ENCODE assay signal across 7 cellular contexts in genomic region chr4:57109530-57109846, GRCh38. TPM values are rescaled to one million over a fixed set of nuclear protein-coding genes. Genes with fewer than 3 reads are reported as not detected.
DNase-seq lines count a peak whose midpoint lies in the region; FAIRE-seq and TF ChIP-seq lines count a peak whose summit lies in the region.

No MANE protein-coding gene starts in this region.

- peak overlapping the region; percentile 95 for H3K4me3 Mint-ChIP-seq in astrocyte (ENCODE audit: unreplicated experiment)

- no peaks in the 10 kb centered on the region for H3K27me3 Mint-ChIP-seq in astrocyte (ENCODE audit: low read depth, unreplicated experiment)

- peaks cover 25% of the 10 kb centered on the region for H3K36me3 Mint-ChIP-seq in astrocyte (ENCODE audit: low read depth, unreplicated experiment)

- H3K4me1 Mint-ChIP-seq in astrocyte (ENCODE audit: low read depth, unreplicated experiment): peaks cover 53% of the 10 kb centered on the region

- intact Hi-C loops in kidney (cut with DNase I): no loop called here

- H3K27ac ChIP-seq in KMS-11 (no peak overlapping the region), astrocyte (ENCODE audit: low read depth, low read length) (peak overlapping the region; percentile 84), kidney (ENCODE audit: low read depth in 2 of 2, low read length in 2 of 2) (peak overlapping the region; percentile 90 to 98), stomach smooth muscle (ENCODE audit: low read length) (peak overlapping the region; percentile 98)

- peaks cover 1% of the 10 kb centered on the region for H3K9me3 Mint-ChIP-seq in astrocyte (ENCODE audit: unreplicated experiment)

- H3K4me3 ChIP-seq in KMS-11 (IDR thresholded peaks at IDR 0.05; ENCODE audit: insufficient read depth, low read depth, low read length): no peak overlapping the region
- H3K4me3 ChIP-seq in astrocyte (ENCODE audit: insufficient read depth, low read depth, low read length): peak overlapping the region; percentile 83
- H3K4me3 ChIP-seq in kidney (ENCODE audit: low read length in 2 of 2): peak overlapping the region; percentile 76 to 90
- H3K4me3 ChIP-seq in stomach smooth muscle (ENCODE audit: low read length in 2 of 2): peak overlapping the region; percentile 80 to 92

- FAIRE-seq in astrocyte (lab: Jason Lieb, UNC) (no peak), kidney (lab: Jason Lieb, UNC) (no peak)

- H3K4me1 ChIP-seq in KMS-11 (ENCODE audit: low read depth, poor library complexity, severe bottlenecking) (peaks cover 3% of the 10 kb centered on the region), astrocyte (ENCODE audit: insufficient read depth, low read length) (peaks cover 25% of the 10 kb centered on the region), kidney (ENCODE audit: control insufficient read depth in 1 of 2, insufficient read depth in 1 of 2, low read depth in 1 of 2, low read length in 2 of 2) (peaks cover 18 to 23% of the 10 kb centered on the region in 2 donors), stomach smooth muscle (ENCODE audit: control insufficient read depth, insufficient read depth, low read length) (peaks cover 14% of the 10 kb centered on the region)

- H3K79me2 ChIP-seq in KMS-11 (ENCODE audit: insufficient read depth, low read depth) (no peaks in the 10 kb centered on the region), astrocyte (ENCODE audit: insufficient read depth, low read length) (peaks cover 57% of the 10 kb centered on the region)

- TF ChIP-seq CTCF in KMS-11 (conservative IDR thresholded peaks at IDR 0.05; ENCODE audit: low read depth, low read length) (no peak), astrocyte (IDR thresholded peaks at IDR 0.05; ENCODE audit: insufficient read depth, low read depth, low read length) (no peak), kidney (IDR thresholded peaks at IDR 0.05; ENCODE audit: borderline replicate concordance, extremely low read depth, insufficient read depth) (no peak)

- H4K20me1 ChIP-seq in KMS-11 (ENCODE audit: insufficient read depth) (no peaks in the 10 kb centered on the region), astrocyte (ENCODE audit: insufficient read depth, low read length) (peaks cover 18% of the 10 kb centered on the region)

- H3K36me3 ChIP-seq in KMS-11 (ENCODE audit: insufficient read depth) (no peaks in the 10 kb centered on the region), astrocyte (ENCODE audit: insufficient read depth, low read length) (peaks cover 16% of the 10 kb centered on the region), kidney (ENCODE audit: control insufficient read depth in 1 of 2, insufficient read depth in 2 of 2, low read length in 2 of 2) (peaks cover 0 to 2% of the 10 kb centered on the region in 2 donors), stomach smooth muscle (ENCODE audit: control insufficient read depth in 2 of 2, insufficient read depth in 2 of 2, low read length in 2 of 2) (no peaks in the 10 kb centered on the region)

- peak overlapping the region; percentile 34; the same call in 1 of the 2 replicates for H3K4me2 ChIP-seq in KMS-11
- peak overlapping the region; percentile 87 for H3K4me2 ChIP-seq in astrocyte (ENCODE audit: low read length)

- H3K27ac Mint-ChIP-seq in astrocyte (ENCODE audit: unreplicated experiment): peak overlapping the region; percentile 94

- no peak overlapping the region for H3K9ac ChIP-seq in KMS-11
- peak overlapping the region; percentile 91 for H3K9ac ChIP-seq in astrocyte (ENCODE audit: low read length)
- H3K9ac ChIP-seq in kidney (ENCODE audit: low read length in 2 of 2): peak overlapping the region; percentile 63 to 70
- H3K9ac ChIP-seq in stomach smooth muscle (ENCODE audit: low read length in 2 of 2): peak overlapping the region; percentile 69 to 84

- H3K9me3 ChIP-seq in astrocyte (ENCODE audit: insufficient read depth, low read depth, low read length): no peaks in the 10 kb centered on the region
- H3K9me3 ChIP-seq in kidney (ENCODE audit: control insufficient read depth in 1 of 2, low read length in 2 of 2): no peaks in the 10 kb centered on the region
- no peaks in the 10 kb centered on the region for H3K9me3 ChIP-seq in stomach smooth muscle (ENCODE audit: control insufficient read depth in 2 of 2, low read length in 2 of 2)

- DNase-seq in astrocyte (ENCODE audit: low read depth): no peak
- DNase-seq in kidney: no peak
- no peak for DNase-seq in NCI-H2227 (lab: John Stamatoyannopoulos, UW; ENCODE audit: unreplicated experiment)
- DNase-seq in stimulated activated CD4-positive, alpha-beta T cell treated with anti-CD3 and anti-CD28 coated beads, Interleukin-1b, Interleukin-23, amount 100 ng/mL, for 48 hours: no peak
- no peak for DNase-seq in HPDE6-E6E7 (ENCODE audit: extremely low spot score)

- H3K27me3 ChIP-seq in KMS-11 (ENCODE audit: insufficient read depth, low read depth) (no peaks in the 10 kb centered on the region), astrocyte (ENCODE audit: insufficient read depth, low read length) (no peaks in the 10 kb centered on the region), stomach smooth muscle (ENCODE audit: control insufficient read depth in 1 of 2, insufficient read depth in 2 of 2, low read length in 2 of 2) (no peaks in the 10 kb centered on the region)

- peak overlapping the region; percentile 82; the same call in 1 of the 2 replicates for H2AFZ ChIP-seq in KMS-11 (ENCODE audit: low read depth)
- peak overlapping the region; percentile 52 for H2AFZ ChIP-seq in astrocyte (ENCODE audit: low read depth, low read length)

RNA-seq across cellular contexts. Expression of gene IGFBP7, which starts 0.7 kb away (rescaled TPM):
- total RNA-seq in astrocyte (930 and 1,304 TPM in 2 replicates), kidney (1,703 TPM)
- polyA plus RNA-seq in kidney (ENCODE audit: insufficient read depth, low read depth, low replicate concordance): 2,157 TPM
